Comparison of ENCODE assay signal across 35 cellular contexts in genomic region chr7:27263781-27264180, GRCh38. TPM values are rescaled to one million over a fixed set of nuclear protein-coding genes. Genes with fewer than 3 reads are reported as not detected.
"Had no signal": no experiment of that assay in that cellular context is flagged by ENCODE, and none has a peak within 500 bp of the region (broad histone marks: within the 10 kb centered on the region; RNA-seq: fewer than 3 reads in every experiment).

No MANE protein-coding gene starts in this region.

- H3K4me3 ChIP-seq: MG63, Peyer's patch, SJSA1 had no signal

- H3K4me3 Mint-ChIP-seq: activated CD4-positive, alpha-beta T cell treated with anti-CD3 and anti-CD28 coated beads, Interleukin-2, amount 10 ng/mL, durations not matched to agents 24 days and 14 days; activated CD8-positive, alpha-beta T cell treated with anti-CD3 and anti-CD28 coated beads for 36 hours; activated naive CD4-positive, alpha-beta T cell treated with anti-CD3 and anti-CD28 coated beads, Interleukin-2, amount 10 ng/mL, durations not matched to agents 7 days and 5 days; activated naive CD8-positive, alpha-beta T cell; activated naive CD8-positive, alpha-beta T cell treated with anti-CD3 and anti-CD28 coated beads, Interleukin-2, amount 50 U/mL, for 24 hours; activated T-cell treated with anti-CD3 and anti-CD28 coated beads, Interleukin-2, amount 50 U/mL, for 4 hours; activated T-helper 1 cell treated with anti-CD3 and anti-CD28 coated beads, Interleukin-12 subunit alpha, Interleukin-12 subunit beta, Interleukin-2, Interleukin-4 antibody, amounts not matched to agents 30 ng/mL and 10 ng/mL and 1 ng/mL, durations not matched to agents 14 hours and 24 hours and 36 hours; brain; T-helper 1 cell treated with Interleukin-12 subunit alpha and Interleukin-12 subunit beta and Interleukin-4 antibody, amounts not matched to agents 30 μg/mL and 1 μg/mL, for 36 hours; T-helper 2 cell treated with Interferon-gamma antibody and Interleukin-4, amounts not matched to agents 5 μg/mL and 100 μg/mL, for 36 hours had no signal

- H3K9me3 Mint-ChIP-seq: activated CD4-positive, alpha-beta T cell treated with anti-CD3 and anti-CD28 coated beads, Interleukin-2, amount 10 ng/mL, durations not matched to agents 24 days and 14 days; activated CD8-positive, alpha-beta T cell treated with anti-CD3 and anti-CD28 coated beads for 36 hours; activated naive CD4-positive, alpha-beta T cell treated with anti-CD3 and anti-CD28 coated beads, Interleukin-2, amount 10 ng/mL, durations not matched to agents 7 days and 5 days; activated T-cell treated with anti-CD3 and anti-CD28 coated beads, Interleukin-2, amount 50 U/mL, for 4 hours; activated T-helper 1 cell treated with anti-CD3 and anti-CD28 coated beads, Interleukin-12 subunit alpha, Interleukin-12 subunit beta, Interleukin-2, Interleukin-4 antibody, amounts not matched to agents 30 ng/mL and 10 ng/mL and 1 ng/mL, durations not matched to agents 14 hours and 24 hours and 36 hours; T-helper 1 cell treated with Interleukin-12 subunit alpha and Interleukin-12 subunit beta and Interleukin-4 antibody, amounts not matched to agents 30 μg/mL and 1 μg/mL, for 36 hours; T-helper 2 cell treated with Interferon-gamma antibody and Interleukin-4, amounts not matched to agents 5 μg/mL and 100 μg/mL, for 36 hours had no signal

- ATAC-seq: activated CD8-positive, alpha-beta T cell treated with anti-CD3 and anti-CD28 coated beads for 36 hours; activated naive CD8-positive, alpha-beta T cell treated with anti-CD3 and anti-CD28 coated beads, Interleukin-2, amount 50 U/mL, for 24 hours; activated T-cell treated with anti-CD3 and anti-CD28 coated beads, Interleukin-2, amount 50 U/mL, for 4 hours; PC-3 had no signal

- H3K27me3 ChIP-seq: MG63, Peyer's patch, SJSA1 had no signal

- H3K36me3 Mint-ChIP-seq: activated naive CD4-positive, alpha-beta T cell treated with anti-CD3 and anti-CD28 coated beads, Interleukin-2, amount 10 ng/mL, durations not matched to agents 7 days and 5 days; activated naive CD8-positive, alpha-beta T cell; brain had no signal

- H3K27ac Mint-ChIP-seq: activated CD4-positive, alpha-beta T cell treated with anti-CD3 and anti-CD28 coated beads, Interleukin-2, amount 10 ng/mL, durations not matched to agents 24 days and 14 days; activated CD8-positive, alpha-beta T cell treated with anti-CD3 and anti-CD28 coated beads for 36 hours; activated naive CD4-positive, alpha-beta T cell treated with anti-CD3 and anti-CD28 coated beads, Interleukin-2, amount 10 ng/mL, durations not matched to agents 7 days and 5 days; activated naive CD8-positive, alpha-beta T cell; activated naive CD8-positive, alpha-beta T cell treated with anti-CD3 and anti-CD28 coated beads, Interleukin-2, amount 50 U/mL, for 24 hours; activated T-helper 1 cell treated with anti-CD3 and anti-CD28 coated beads, Interleukin-12 subunit alpha, Interleukin-12 subunit beta, Interleukin-2, Interleukin-4 antibody, amounts not matched to agents 30 ng/mL and 10 ng/mL and 1 ng/mL, durations not matched to agents 14 hours and 24 hours and 36 hours; brain; T-helper 1 cell treated with Interleukin-12 subunit alpha and Interleukin-12 subunit beta and Interleukin-4 antibody, amounts not matched to agents 30 μg/mL and 1 μg/mL, for 36 hours; T-helper 2 cell treated with Interferon-gamma antibody and Interleukin-4, amounts not matched to agents 5 μg/mL and 100 μg/mL, for 36 hours had no signal

- H3K4me1 Mint-ChIP-seq: activated CD4-positive, alpha-beta T cell treated with anti-CD3 and anti-CD28 coated beads, Interleukin-2, amount 10 ng/mL, durations not matched to agents 24 days and 14 days; activated naive CD4-positive, alpha-beta T cell treated with anti-CD3 and anti-CD28 coated beads, Interleukin-2, amount 10 ng/mL, durations not matched to agents 7 days and 5 days; activated naive CD8-positive, alpha-beta T cell treated with anti-CD3 and anti-CD28 coated beads, Interleukin-2, amount 50 U/mL, for 24 hours; brain had no signal

- FAIRE-seq: colon, TTC549 had no signal

- H3K36me3 ChIP-seq: MG63, Peyer's patch, SJSA1 had no signal

- H3K4me1 ChIP-seq: Peyer's patch, SJSA1 had no signal

- DNase-seq: activated CD4-positive, alpha-beta T cell treated with anti-CD3 and anti-CD28 coated beads, Interleukin-2, amount 10 ng/mL, durations not matched to agents 24 days and 14 days; activated CD4-positive, alpha-beta T cell treated with anti-CD3 and anti-CD28 coated beads, Interleukin-2, amount 50 U/mL, for 4 hours; activated CD8-positive, alpha-beta T cell treated with anti-CD3 and anti-CD28 coated beads for 36 hours; activated gamma-delta T cell treated with Interleukin-2 at 50 U/mL for 16 hours; activated naive CD4-positive, alpha-beta T cell treated with anti-CD3 and anti-CD28 coated beads, Interleukin-2, amount 10 ng/mL, durations not matched to agents 7 days and 5 days; activated naive CD8-positive, alpha-beta T cell treated with anti-CD3 and anti-CD28 coated beads, Interleukin-2, amount 50 U/mL, for 24 hours; activated T-cell treated with anti-CD3 and anti-CD28 coated beads, Interleukin-2, amount 50 U/mL, for 4 hours; anterior cingulate cortex; central memory CD4-positive, alpha-beta T cell; MG63; NCI-H1048; NCI-H1105 treated with DMSO at 0.1 percent for 48 hours; NCI-H1436; NCI-H1694; NCI-H1930; NCI-H2081 treated with DMSO at 0.1 percent for 48 hours; NCI-H510A; NCI-H526; NCI-H748 treated with DMSO at 0.1 percent for 48 hours; NK-92 treated with Interleukin-12 subunit alpha and Interleukin-12 subunit beta, amount 100 ng/mL, for 24 hours; PC-3; Peyer's patch; RPMI8226; SHP77 treated with DMSO at 0.1 percent for 48 hours; SK-N-SH had no signal

- H3K9me3 ChIP-seq: MG63, Peyer's patch, SK-N-SH had no signal

RNA-seq across cellular contexts. Expression of gene EVX1, which starts 21.2 kb away (rescaled TPM):
- total RNA-seq: activated CD4-positive, alpha-beta T cell treated with anti-CD3 and anti-CD28 coated beads, Interleukin-2, amount 10 ng/mL, durations not matched to agents 24 days and 14 days; activated CD8-positive, alpha-beta memory T cell treated with anti-CD3 and anti-CD28 coated beads for 36 hours; activated CD8-positive, alpha-beta T cell treated with anti-CD3 and anti-CD28 coated beads for 36 hours; activated T-cell treated with anti-CD3 and anti-CD28 coated beads, Interleukin-2, amount 50 U/mL, for 4 hours; activated T-helper 1 cell treated with anti-CD3 and anti-CD28 coated beads, Interleukin-12 subunit alpha, Interleukin-12 subunit beta, Interleukin-2, Interleukin-4 antibody, amounts not matched to agents 30 ng/mL and 10 ng/mL and 1 ng/mL, durations not matched to agents 14 hours and 24 hours and 36 hours; cerebellum; Peyer's patch; SJSA1 had no signal
- polyA plus RNA-seq: SK-N-SH had no signal
